In genomic region chr3:39202094-39202493, GRCh38 we compare ENCODE assay signal across 1 cellular context.
TF ChIP-seq lines count a peak whose summit lies in the region.

No MANE protein-coding gene starts in this region.

TF ChIP-seq in H1, 55 proteins besides CTCF, POLR2A, EP300 and RAD21:
- TF ChIP-seq KDM4A (IDR thresholded peaks at IDR 0.05; ENCODE audit: low read depth, low read length, severe bottlenecking) (no peak), EZH2 (IDR thresholded peaks at IDR 0.05; ENCODE audit: low read depth, low read length, severe bottlenecking) (no peak), CEBPB (IDR thresholded peaks at IDR 0.05; ENCODE audit: low read depth, low read length) (no peak), SP4 (IDR thresholded peaks at IDR 0.05; ENCODE audit: low read length) (no peak)
- TF ChIP-seq, protein P1, sequence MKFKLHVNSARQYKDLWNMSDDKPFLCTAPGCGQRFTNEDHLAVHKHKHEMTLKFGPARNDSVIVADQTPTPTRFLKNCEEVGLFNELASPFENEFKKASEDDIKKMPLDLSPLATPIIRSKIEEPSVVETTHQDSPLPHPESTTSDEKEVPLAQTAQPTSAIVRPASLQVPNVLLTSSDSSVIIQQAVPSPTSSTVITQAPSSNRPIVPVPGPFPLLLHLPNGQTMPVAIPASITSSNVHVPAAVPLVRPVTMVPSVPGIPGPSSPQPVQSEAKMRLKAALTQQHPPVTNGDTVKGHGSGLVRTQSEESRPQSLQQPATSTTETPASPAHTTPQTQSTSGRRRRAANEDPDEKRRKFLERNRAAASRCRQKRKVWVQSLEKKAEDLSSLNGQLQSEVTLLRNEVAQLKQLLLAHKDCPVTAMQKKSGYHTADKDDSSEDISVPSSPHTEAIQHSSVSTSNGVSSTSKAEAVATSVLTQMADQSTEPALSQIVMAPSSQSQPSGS (IDR thresholded peaks at IDR 0.05; ENCODE audit: low read length) = no peak
